Comparison of ENCODE assay signal across 31 cellular contexts in the genomic region with DNA sequence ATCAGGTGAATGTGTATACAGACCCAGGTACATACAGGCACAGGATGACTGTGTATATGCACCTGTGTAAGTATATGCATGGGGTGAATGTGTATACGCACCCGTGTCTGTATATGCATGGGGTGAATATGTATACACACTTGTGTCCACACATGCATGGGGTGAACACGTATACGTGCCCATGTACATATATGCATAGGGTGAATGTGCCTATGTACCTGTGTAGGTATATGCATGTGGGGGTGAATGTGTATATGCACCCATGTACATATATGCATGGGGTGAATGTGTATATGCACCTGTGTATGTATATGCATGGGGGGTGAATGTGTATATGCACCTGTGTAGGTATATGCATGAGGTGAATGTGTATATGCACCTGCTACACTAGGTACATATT. TPM values are rescaled to one million over a fixed set of nuclear protein-coding genes. Genes with fewer than 3 reads are reported as not detected.
"Had no signal": no experiment of that assay in that cellular context is flagged by ENCODE, and none has a peak within 500 bp of the region (broad histone marks: within the 10 kb centered on the region; RNA-seq: fewer than 3 reads in every experiment).

No MANE protein-coding gene starts in this region.

- H3K27ac ChIP-seq: colonic mucosa, epithelial cell of prostate, esophagus squamous epithelium, gastrocnemius medialis, heart right ventricle, left lung, lower lobe of right lung had no signal

- H3K4me3 ChIP-seq: colonic mucosa, esophagus squamous epithelium, gastrocnemius medialis, heart right ventricle, left lung, lower lobe of right lung, mucosa of descending colon had no signal

- H3K9me3 ChIP-seq: colonic mucosa, esophagus squamous epithelium, gastrocnemius medialis, heart right ventricle, left lung, lower lobe of right lung, mucosa of descending colon had no signal

- H3K27me3 ChIP-seq: colonic mucosa, esophagus squamous epithelium, gastrocnemius medialis, heart right ventricle, left lung had no signal

- H3K4me1 ChIP-seq: colonic mucosa, esophagus squamous epithelium, gastrocnemius medialis, heart right ventricle, left lung, lower lobe of right lung had no signal

- DNase-seq: colonic mucosa; cortex of kidney; effector CD8-positive, alpha-beta T cell; effector memory CD8-positive, alpha-beta T cell; endodermal cell; erythroblast; esophagus squamous epithelium; foreskin fibroblast; foreskin melanocyte; gastrocnemius medialis; glutamatergic neuron; head of caudate nucleus; heart right ventricle; hippocampal formation; left cardiac atrium; left lung; left ventricle myocardium superior; lower lobe of right lung; mesenchymal stem cell; mucosa of descending colon had no signal

- FAIRE-seq: endometrium, islet of Langerhans, keratinocyte had no signal

- ATAC-seq: effector memory CD8-positive, alpha-beta T cell; gastrocnemius medialis; heart right ventricle; left cardiac atrium; left lung; left ventricle myocardium superior had no signal

RNA-seq across cellular contexts. Expression of a gene that starts 6.9 kb away (rescaled TPM):
- total RNA-seq: colonic mucosa, dermis microvascular lymphatic vessel endothelial cell, endodermal cell, esophagus mucosa, esophagus squamous epithelium, glomerular endothelial cell, kidney epithelial cell, left lung, left ventricle myocardium superior, lower leg skin, lower lobe of right lung, lung microvascular endothelial cell, mucosa of descending colon, myocyte had no signal
